In genomic region chr10:85832988-85833387, GRCh38 we compare ENCODE assay signal across 21 cellular contexts.
"Had no signal": no experiment of that assay in that cellular context is flagged by ENCODE, and none has a peak within 500 bp of the region (broad histone marks: within the 10 kb centered on the region; RNA-seq: fewer than 3 reads in every experiment).

No MANE protein-coding gene starts in this region.

- H3K27ac Mint-ChIP-seq: immature natural killer cell, mesothelial cell of epicardium had no signal

- H3K27me3 ChIP-seq: dorsolateral prefrontal cortex, esophagus muscularis mucosa, foreskin keratinocyte, gastroesophageal sphincter, heart left ventricle, hepatocyte, left lung had no signal

- H3K36me3 ChIP-seq: esophagus muscularis mucosa, gastroesophageal sphincter, heart left ventricle, left lung, lower lobe of right lung had no signal

- ATAC-seq: foreskin keratinocyte, gastroesophageal sphincter, heart left ventricle, left lung, left ventricle myocardium superior, lower lobe of right lung, mucosa of descending colon had no signal

- DNase-seq: dermis blood vessel endothelial cell; dorsolateral prefrontal cortex; effector CD4-positive, alpha-beta T cell; effector memory CD4-positive, alpha-beta T cell; foreskin keratinocyte; heart left ventricle; hypothalamus; immature natural killer cell; islet precursor cell; kidney; kidney glomerular epithelial cell; left lung; left ventricle myocardium superior; lower lobe of right lung; mesenchymal stem cell; mucosa of descending colon had no signal

- H3K4me1 Mint-ChIP-seq: immature natural killer cell, mesothelial cell of epicardium had no signal

- H3K36me3 Mint-ChIP-seq: immature natural killer cell, mesothelial cell of epicardium had no signal

- H3K4me1 ChIP-seq: esophagus muscularis mucosa, foreskin keratinocyte, gastroesophageal sphincter, heart left ventricle, left lung, lower lobe of right lung had no signal

- H3K27ac ChIP-seq: coronary artery, dorsolateral prefrontal cortex, esophagus muscularis mucosa, foreskin keratinocyte, gastroesophageal sphincter, heart left ventricle, hepatocyte, left lung, lower lobe of right lung had no signal

- H3K4me3 ChIP-seq: coronary artery, dorsolateral prefrontal cortex, esophagus muscularis mucosa, gastroesophageal sphincter, heart left ventricle, hepatocyte, left lung, lower lobe of right lung, mucosa of descending colon had no signal

- H3K4me3 Mint-ChIP-seq: immature natural killer cell, mesothelial cell of epicardium had no signal
